8 cellular contexts compared by ENCODE assay signal in the genomic region with DNA sequence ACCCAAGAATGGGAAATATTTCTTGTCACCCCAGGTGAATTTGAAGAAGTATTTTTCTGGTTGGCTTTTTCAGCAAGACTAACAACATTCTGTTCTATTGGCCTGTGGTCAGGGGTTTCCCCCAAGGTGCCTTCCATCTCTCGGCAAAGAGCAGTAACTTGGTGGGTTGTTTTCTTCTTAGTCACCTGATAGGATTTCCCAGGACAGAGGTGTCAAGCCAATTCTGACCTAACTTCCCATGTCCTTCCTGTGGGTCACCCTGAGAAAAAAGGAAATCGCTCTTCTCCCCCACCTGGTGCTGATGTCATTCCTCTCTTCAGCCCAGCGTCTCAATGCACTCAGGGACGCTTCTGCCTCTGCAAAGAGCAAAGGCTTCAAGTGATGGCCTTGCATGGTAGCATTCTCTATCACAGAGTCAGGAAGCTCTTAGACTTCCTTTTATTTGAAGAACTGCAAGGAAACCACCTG. TPM values are rescaled to one million over a fixed set of nuclear protein-coding genes. Genes with fewer than 3 reads are reported as not detected.
DNase-seq lines count a peak whose midpoint lies in the region; ATAC-seq, FAIRE-seq and TF ChIP-seq lines count a peak whose summit lies in the region.

No MANE protein-coding gene starts in this region.

- H3K36me3 ChIP-seq in BLaER1 (no peaks in the 10 kb centered on the region), breast epithelium (no peaks in the 10 kb centered on the region)

- H3K27me3 ChIP-seq in BLaER1: no peaks in the 10 kb centered on the region
- no peaks in the 10 kb centered on the region for H3K27me3 ChIP-seq in breast epithelium

- H3K4me2 ChIP-seq in BLaER1: peak overlapping the region; percentile 18; the same call in 1 of the 2 replicates

- no peak for FAIRE-seq in D721Med (lab: Jason Lieb, UNC)

- no peak overlapping the region for H3K27ac ChIP-seq in BLaER1
- no peak overlapping the region for H3K27ac ChIP-seq in breast epithelium

- H3K9me3 ChIP-seq in BLaER1: peaks cover 8% of the 10 kb centered on the region; the same call in 1 of the 2 replicates
- H3K9me3 ChIP-seq in breast epithelium: no peaks in the 10 kb centered on the region

- intact Hi-C loops in breast epithelium (cut with DNase I; ENCODE audit: low total_unique reads): no loop called here

- H3K4me1 ChIP-seq in BLaER1 (peaks cover 18% of the 10 kb centered on the region), breast epithelium (no peaks in the 10 kb centered on the region)

- DNase-seq in activated T-helper 9 cell treated with anti-CD3 and anti-CD28 coated beads, Interleukin-2, amount 50 U/mL, for 16 hours (ENCODE audit: low read depth): peak; percentile 40
- peak; percentile 40 for DNase-seq in stimulated activated CD8-positive, alpha-beta memory T cell treated with anti-CD3 and anti-CD28 coated beads, Interleukin-12 subunit alpha, Interleukin-12 subunit beta, amount 100 ng/mL, for 4 hours (ENCODE audit: low read depth)
- DNase-seq in hepatic stellate cell (ENCODE audit: low spot score) (no peak), breast epithelium (ENCODE audit: low spot score in 2 of 2) (no peak), D721Med (ENCODE audit: insufficient read length, low spot score) (no peak)

- TF ChIP-seq CTCF in breast epithelium (IDR thresholded peaks at IDR 0.05) (no peak), D721Med (IDR thresholded peaks at IDR 0.05; ENCODE audit: insufficient read depth, missing control alignments) (no peak)

- no peak overlapping the region for H3K4me3 ChIP-seq in BLaER1
- no peak overlapping the region for H3K4me3 ChIP-seq in breast epithelium

- TF ChIP-seq POLR2A in breast epithelium (IDR thresholded peaks at IDR 0.05): no peak

- peak; percentile 80 for ATAC-seq in GM19467 (IDR thresholded peaks at IDR 0.05; ENCODE audit: unreplicated experiment)
- peak; percentile 80 for ATAC-seq in HG03565 (IDR thresholded peaks at IDR 0.05; ENCODE audit: unreplicated experiment)

- no peak overlapping the region for H3K9ac ChIP-seq in BLaER1

- H4K20me1 ChIP-seq in BLaER1: no peaks in the 10 kb centered on the region

RNA-seq across cellular contexts. Expression of gene IFNG, which starts 16.1 kb away (rescaled TPM):
- total RNA-seq in breast epithelium: not detected

RNA-seq across cellular contexts. Expression of gene IL26, which starts 50.0 kb away (rescaled TPM):
- total RNA-seq in breast epithelium: not detected

Comparison
In these comparisons a context has a peak if more than half of its experiments do, and no peak if none do; other contexts are left out.
1. DNase-seq: peak in activated T-helper 9 cell treated with anti-CD3 and anti-CD28 coated beads, Interleukin-2, amount 50 U/mL, for 16 hours (single experiment) and stimulated activated CD8-positive, alpha-beta memory T cell treated with anti-CD3 and anti-CD28 coated beads, Interleukin-12 subunit alpha, Interleukin-12 subunit beta, amount 100 ng/mL, for 4 hours (single experiment); none in hepatic stellate cell (single experiment), breast epithelium (0 of 2) and D721Med (single experiment).